19 cellular contexts compared by ENCODE assay signal in the genomic region with DNA sequence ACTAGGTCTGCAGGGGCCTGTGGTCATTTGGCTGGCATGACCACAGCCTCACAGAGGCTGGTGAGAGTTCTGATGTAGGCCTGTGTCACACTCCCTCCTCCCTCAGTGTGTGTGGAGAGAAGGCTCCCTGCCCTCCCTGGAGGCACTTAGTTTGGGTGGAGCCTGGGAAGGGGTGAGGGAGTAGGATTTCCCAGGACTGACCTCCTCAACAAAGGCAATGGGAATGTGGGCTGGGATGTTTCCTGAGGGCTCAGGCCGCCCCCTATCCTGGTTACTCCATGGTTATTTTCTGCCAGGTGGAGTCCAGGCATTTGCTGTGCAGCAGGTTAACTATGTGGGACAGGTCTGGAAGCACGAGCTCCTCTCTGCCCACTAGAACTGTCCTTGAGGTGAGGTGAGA. TPM values are rescaled to one million over a fixed set of nuclear protein-coding genes. Genes with fewer than 3 reads are reported as not detected.
DNase-seq lines count a peak whose midpoint lies in the region; ATAC-seq and TF ChIP-seq lines count a peak whose summit lies in the region.
"Had no signal": no experiment of that assay in that cellular context is flagged by ENCODE, and none has a peak within 500 bp of the region (broad histone marks: within the 10 kb centered on the region; RNA-seq: fewer than 3 reads in every experiment).

No MANE protein-coding gene starts in this region.

- peaks cover 86% of the 10 kb centered on the region for H3K4me1 Mint-ChIP-seq in stimulated activated naive CD8-positive, alpha-beta T cell treated with anti-CD3 and anti-CD28 coated beads, Interleukin-15, Interleukin-2, amounts not matched to agents 100 ng/mL and 50 ng/mL, for 24 hours (ENCODE audit: low read depth)
- H3K4me1 Mint-ChIP-seq in stimulated activated naive CD8-positive, alpha-beta T cell treated with anti-CD3 and anti-CD28 coated beads, Interleukin-15, amount 100 ng/mL, for 72 hours = peaks cover 92% of the 10 kb centered on the region
- peaks cover 99% of the 10 kb centered on the region for H3K4me1 Mint-ChIP-seq in activated CD4-positive, alpha-beta memory T cell treated with anti-CD3 and anti-CD28 coated beads, Interleukin-2, amount 10 ng/mL, durations not matched to agents 7 days and 5 days
- peaks cover 57 to 85% of the 10 kb centered on the region in 2 donors for H3K4me1 Mint-ChIP-seq in stimulated activated naive B cell treated with anti-CD40 and anti-IgM and Interleukin-4, amounts not matched to agents 10 μg/mL and 1 μg/mL and 100 μg/mL, for 72 hours

- peak overlapping the region; percentile 86 for H3K27ac ChIP-seq in epithelial cell of prostate
- H3K27ac ChIP-seq: ascending aorta, coronary artery, tibial artery had no signal

- peak overlapping the region; percentile 29 for H3K27ac Mint-ChIP-seq in stimulated activated naive CD8-positive, alpha-beta T cell treated with anti-CD3 and anti-CD28 coated beads, Interleukin-15, Interleukin-2, amounts not matched to agents 100 ng/mL and 50 ng/mL, for 24 hours
- peak overlapping the region in 1 of 2 donors; percentile 46 for H3K27ac Mint-ChIP-seq in stimulated activated naive CD8-positive, alpha-beta T cell treated with anti-CD3 and anti-CD28 coated beads, Interleukin-15, amount 100 ng/mL, for 72 hours
- peak overlapping the region; percentile 72 for H3K27ac Mint-ChIP-seq in activated CD4-positive, alpha-beta memory T cell treated with anti-CD3 and anti-CD28 coated beads, Interleukin-2, amount 10 ng/mL, durations not matched to agents 7 days and 5 days
- peak overlapping the region; percentile 14 for H3K27ac Mint-ChIP-seq in stimulated activated naive B cell treated with anti-CD40 and anti-IgM and Interleukin-4, amounts not matched to agents 10 μg/mL and 1 μg/mL and 100 μg/mL, for 72 hours

- in situ Hi-C loops in GM13977 (cut with MboI; ENCODE audit: low pct_unique_long_range_greater_than_20kb, low sequenced_read_pairs, unreplicated experiment) = loop anchor here (25.0 kb wide), 1 partner anchor 1066 kb away; a partner anchor contains a TSS

- H3K9me3 Mint-ChIP-seq in stimulated activated naive CD8-positive, alpha-beta T cell treated with anti-CD3 and anti-CD28 coated beads, Interleukin-15, Interleukin-2, amounts not matched to agents 100 ng/mL and 50 ng/mL, for 24 hours = no peaks in the 10 kb centered on the region
- no peaks in the 10 kb centered on the region for H3K9me3 Mint-ChIP-seq in stimulated activated naive CD8-positive, alpha-beta T cell treated with anti-CD3 and anti-CD28 coated beads, Interleukin-15, amount 100 ng/mL, for 72 hours
- no peaks in the 10 kb centered on the region for H3K9me3 Mint-ChIP-seq in activated CD4-positive, alpha-beta memory T cell treated with anti-CD3 and anti-CD28 coated beads, Interleukin-2, amount 10 ng/mL, durations not matched to agents 7 days and 5 days
- no peaks in the 10 kb centered on the region for H3K9me3 Mint-ChIP-seq in stimulated activated naive B cell treated with anti-CD40 and anti-IgM and Interleukin-4, amounts not matched to agents 10 μg/mL and 1 μg/mL and 100 μg/mL, for 72 hours

- CTCF ChIA-PET in activated CD4-positive, alpha-beta memory T cell treated with anti-CD3 and anti-CD28 coated beads, Interleukin-2, amount 10 ng/mL, durations not matched to agents 7 days and 5 days (lab: Charles Lee) = interaction anchor here (1.0 to 6.8 kb wide), 2 partner anchors 95 to 177 kb away, joined by 3 to 175 read pairs; a partner anchor contains a TSS

- TF ChIP-seq CTCF in GM13977 (IDR thresholded peaks at IDR 0.05; ENCODE audit: extremely low read depth, insufficient read depth, missing control alignments) = no peak

- peaks cover 18% of the 10 kb centered on the region for H3K36me3 Mint-ChIP-seq in stimulated activated naive CD8-positive, alpha-beta T cell treated with anti-CD3 and anti-CD28 coated beads, Interleukin-15, Interleukin-2, amounts not matched to agents 100 ng/mL and 50 ng/mL, for 24 hours (ENCODE audit: low read depth)
- H3K36me3 Mint-ChIP-seq in activated CD4-positive, alpha-beta memory T cell treated with anti-CD3 and anti-CD28 coated beads, Interleukin-2, amount 10 ng/mL, durations not matched to agents 7 days and 5 days (ENCODE audit: low read depth) = peaks cover 64% of the 10 kb centered on the region
- peaks cover 22 to 32% of the 10 kb centered on the region in 2 donors for H3K36me3 Mint-ChIP-seq in stimulated activated naive B cell treated with anti-CD40 and anti-IgM and Interleukin-4, amounts not matched to agents 10 μg/mL and 1 μg/mL and 100 μg/mL, for 72 hours

- H3K27me3 Mint-ChIP-seq in stimulated activated naive CD8-positive, alpha-beta T cell treated with anti-CD3 and anti-CD28 coated beads, Interleukin-15, Interleukin-2, amounts not matched to agents 100 ng/mL and 50 ng/mL, for 24 hours = no peaks in the 10 kb centered on the region
- no peaks in the 10 kb centered on the region for H3K27me3 Mint-ChIP-seq in stimulated activated naive CD8-positive, alpha-beta T cell treated with anti-CD3 and anti-CD28 coated beads, Interleukin-15, amount 100 ng/mL, for 72 hours
- no peaks in the 10 kb centered on the region for H3K27me3 Mint-ChIP-seq in activated CD4-positive, alpha-beta memory T cell treated with anti-CD3 and anti-CD28 coated beads, Interleukin-2, amount 10 ng/mL, durations not matched to agents 7 days and 5 days
- H3K27me3 Mint-ChIP-seq in stimulated activated naive B cell treated with anti-CD40 and anti-IgM and Interleukin-4, amounts not matched to agents 10 μg/mL and 1 μg/mL and 100 μg/mL, for 72 hours = no peaks in the 10 kb centered on the region

- H3K4me3 Mint-ChIP-seq in stimulated activated naive CD8-positive, alpha-beta T cell treated with anti-CD3 and anti-CD28 coated beads, Interleukin-15, Interleukin-2, amounts not matched to agents 100 ng/mL and 50 ng/mL, for 24 hours = no peak overlapping the region
- no peak overlapping the region for H3K4me3 Mint-ChIP-seq in stimulated activated naive CD8-positive, alpha-beta T cell treated with anti-CD3 and anti-CD28 coated beads, Interleukin-15, amount 100 ng/mL, for 72 hours
- H3K4me3 Mint-ChIP-seq in activated CD4-positive, alpha-beta memory T cell treated with anti-CD3 and anti-CD28 coated beads, Interleukin-2, amount 10 ng/mL, durations not matched to agents 7 days and 5 days = no peak overlapping the region
- no peak overlapping the region for H3K4me3 Mint-ChIP-seq in stimulated activated naive B cell treated with anti-CD40 and anti-IgM and Interleukin-4, amounts not matched to agents 10 μg/mL and 1 μg/mL and 100 μg/mL, for 72 hours

- POLR2A ChIA-PET in activated CD4-positive, alpha-beta memory T cell treated with anti-CD3 and anti-CD28 coated beads, Interleukin-2, amount 10 ng/mL, durations not matched to agents 7 days and 5 days (lab: Charles Lee) = interaction anchor here (1.1 to 4.5 kb wide), 4 partner anchors 8 to 294 kb away, joined by 3 to 140 read pairs (median 4); a partner anchor contains a TSS

- no peak for DNase-seq in stimulated activated naive CD8-positive, alpha-beta T cell treated with anti-CD3 and anti-CD28 coated beads, Interleukin-15, amount 100 ng/mL, for 72 hours
- no peak for DNase-seq in activated CD4-positive, alpha-beta memory T cell treated with anti-CD3 and anti-CD28 coated beads, Interleukin-2, amount 10 ng/mL, durations not matched to agents 7 days and 5 days
- DNase-seq in epithelial cell of prostate (ENCODE audit: low read depth, low spot score) (no peak), GM13977 (ENCODE audit: low spot score) (no peak)
- no peak for DNase-seq in stimulated activated naive B cell treated with anti-CD40 and anti-IgM and Interleukin-4, amounts not matched to agents 10 μg/mL and 1 μg/mL and 100 μg/mL, for 72 hours
- no peak for DNase-seq in stimulated activated CD4-positive, alpha-beta T cell treated with anti-CD3 and anti-CD28 coated beads, Interleukin-4, amount 100 ng/mL, for 4 hours
- DNase-seq: activated T-cell treated with anti-CD3 and anti-CD28 coated beads, Interleukin-2, amount 50 U/mL, for 48 hours; GF-D8; NCI-H2029; Right ventricle myocardium superior; tibial artery had no signal

- no peak for ATAC-seq in stimulated activated naive CD8-positive, alpha-beta T cell treated with anti-CD3 and anti-CD28 coated beads, Interleukin-15, amount 100 ng/mL, for 72 hours
- no peak for ATAC-seq in stimulated activated naive B cell treated with anti-CD40 and anti-IgM and Interleukin-4, amounts not matched to agents 10 μg/mL and 1 μg/mL and 100 μg/mL, for 72 hours (replicated peaks)
- ATAC-seq in GM21825 (IDR thresholded peaks at IDR 0.05; ENCODE audit: unreplicated experiment) = no peak
- ATAC-seq: HepG2, left ventricle myocardium superior had no signal

RNA-seq across cellular contexts. Expression of a gene that starts 7.6 kb away (rescaled TPM):
- 100 to 1,000 TPM; 103 to 108 TPM for total RNA-seq in activated CD4-positive, alpha-beta memory T cell treated with anti-CD3 and anti-CD28 coated beads, Interleukin-2, amount 10 ng/mL, durations not matched to agents 7 days and 5 days

RNA-seq across cellular contexts. Expression of a gene that starts 28.2 kb away (rescaled TPM):
- total RNA-seq in activated CD4-positive, alpha-beta memory T cell treated with anti-CD3 and anti-CD28 coated beads, Interleukin-2, amount 10 ng/mL, durations not matched to agents 7 days and 5 days = 1 to 10 TPM; 1.7 to 2.4 TPM
- total RNA-seq: ascending aorta, epithelial cell of proximal tubule, skeletal muscle tissue had no signal
